18 cellular contexts compared by ENCODE assay signal in genomic region chr6:63392092-63392724, GRCh38.
A peak's percentile ranks its signal among the peaks of the same experiment; 100 is the strongest.
DNase-seq lines count a peak whose midpoint lies in the region; ATAC-seq, FAIRE-seq and TF ChIP-seq lines count a peak whose summit lies in the region.
"Had no signal": no experiment of that assay in that cellular context is flagged by ENCODE, and none has a peak within 500 bp of the region (broad histone marks: within the 10 kb centered on the region; RNA-seq: fewer than 3 reads in every experiment).

No MANE protein-coding gene starts in this region.

- POLR2A ChIA-PET in HepG2 (lab: Yijun Ruan, JAX), result interaction anchor here (1.1 to 2.1 kb wide), 23 partner anchors 9 to 243 kb away, joined by 3 to 18 read pairs (median 5); partner anchors contain the start of gene PHF3
- POLR2A ChIA-PET in activated CD4-positive, alpha-beta T cell treated with anti-CD3 and anti-CD28 coated beads for 36 hours (lab: Charles Lee), result no interaction called here

- H3K9ac ChIP-seq in HepG2 (ENCODE audit: insufficient read depth, low read depth, low read length), result no peak overlapping the region

- in situ Hi-C loops in HepG2 (cut with HindIII; ENCODE audit: extremely low pct_ligation_motif_present, low pct_unique_long_range_greater_than_20kb), result no loop called here

- H3K79me2 ChIP-seq in HepG2 (ENCODE audit: insufficient read depth, low read length), result no peaks in the 10 kb centered on the region

- no peak for DNase-seq in HepG2 (ENCODE audit: low spot score)
- no peak for DNase-seq in stimulated activated effector memory CD8-positive, alpha-beta T cell treated with anti-CD3 and anti-CD28 coated beads, Interleukin-12 subunit alpha, Interleukin-12 subunit beta, amount 100 ng/mL, for 72 hours (ENCODE audit: low spot score in 2 of 2)
- no peak for DNase-seq in activated CD4-positive, alpha-beta T cell treated with anti-CD3 and anti-CD28 coated beads for 36 hours
- DNase-seq in D341Med (ENCODE audit: low spot score), result no peak
- DNase-seq: ACHN; BE2C; C1 segment of cervical spinal cord; CD4-positive, CD25-positive, alpha-beta regulatory T cell; CD8-positive, alpha-beta memory T cell; COR-L47; DMS153; DMS79; GDM1; H9 had no signal

- 0 out of 2 replicates have a peak overlapping the region, but pooled peaks have one; percentile 50 for H3K4me2 ChIP-seq in HepG2 (ENCODE audit: low read depth, low read length)

- CTCF ChIA-PET in HepG2 (lab: Yijun Ruan, JAX; ENCODE audit: low intra/inter-chr PET ratio, low total read pairs), result no interaction called here
- CTCF ChIA-PET in activated CD4-positive, alpha-beta T cell treated with anti-CD3 and anti-CD28 coated beads for 36 hours (lab: Charles Lee), result no interaction called here

- H2AFZ ChIP-seq in HepG2 (ENCODE audit: low read length), result no peak overlapping the region

- H3K27me3 ChIP-seq in gastroesophageal sphincter, result no peaks in the 10 kb centered on the region
- no peaks in the 10 kb centered on the region for H3K27me3 ChIP-seq in HepG2 (ENCODE audit: control insufficient read depth in 1 of 2, insufficient read depth in 2 of 2, low read length in 2 of 2)
- H3K27me3 ChIP-seq: BE2C had no signal

- H4K20me1 ChIP-seq in HepG2 (ENCODE audit: insufficient read depth, low read length), result no peaks in the 10 kb centered on the region

- intact Hi-C loops in HepG2 (cut with micrococcal nuclease; ENCODE audit: unreplicated experiment), result no loop called here
- intact Hi-C loops in activated CD4-positive, alpha-beta T cell treated with anti-CD3 and anti-CD28 coated beads for 36 hours (cut with DNase I, micrococcal nuclease), result no loop called here

- no peaks in the 10 kb centered on the region for H3K4me1 Mint-ChIP-seq in stimulated activated effector memory CD8-positive, alpha-beta T cell treated with anti-CD3 and anti-CD28 coated beads, Interleukin-12 subunit alpha, Interleukin-12 subunit beta, amount 100 ng/mL, for 72 hours
- no peaks in the 10 kb centered on the region for H3K4me1 Mint-ChIP-seq in activated CD4-positive, alpha-beta T cell treated with anti-CD3 and anti-CD28 coated beads for 36 hours
- H3K4me1 Mint-ChIP-seq: CD4-positive, CD25-positive, alpha-beta regulatory T cell; CD8-positive, alpha-beta memory T cell; H9 had no signal

- FAIRE-seq in HepG2 (lab: Jason Lieb, UNC), result no peak
- FAIRE-seq: A204.1, H1 had no signal

- H3K9me3 Mint-ChIP-seq in stimulated activated effector memory CD8-positive, alpha-beta T cell treated with anti-CD3 and anti-CD28 coated beads, Interleukin-12 subunit alpha, Interleukin-12 subunit beta, amount 100 ng/mL, for 72 hours, result peaks cover 3% of the 10 kb centered on the region
- H3K9me3 Mint-ChIP-seq in activated CD4-positive, alpha-beta T cell treated with anti-CD3 and anti-CD28 coated beads for 36 hours (ENCODE audit: low read depth), result no peaks in the 10 kb centered on the region

- H3K27ac ChIP-seq in gastroesophageal sphincter (no peak overlapping the region), HepG2 (ENCODE audit: extremely low read length, insufficient read depth, low read length) (peak overlapping the region; percentile 83)

- H3K27me3 Mint-ChIP-seq in activated CD4-positive, alpha-beta T cell treated with anti-CD3 and anti-CD28 coated beads for 36 hours, result peaks cover 2% of the 10 kb centered on the region
- H3K27me3 Mint-ChIP-seq: CD4-positive, CD25-positive, alpha-beta regulatory T cell had no signal

- H3K4me3 Mint-ChIP-seq in stimulated activated effector memory CD8-positive, alpha-beta T cell treated with anti-CD3 and anti-CD28 coated beads, Interleukin-12 subunit alpha, Interleukin-12 subunit beta, amount 100 ng/mL, for 72 hours, result no peak overlapping the region
- no peak overlapping the region for H3K4me3 Mint-ChIP-seq in activated CD4-positive, alpha-beta T cell treated with anti-CD3 and anti-CD28 coated beads for 36 hours
- H3K4me3 Mint-ChIP-seq: CD4-positive, CD25-positive, alpha-beta regulatory T cell; CD8-positive, alpha-beta memory T cell; H9 had no signal

- 80 to 96% methylated on average over 1 to 5 of the region's 6 CpGs for WGBS in gastroesophageal sphincter (ENCODE audit: low coverage in 1 of 2), 2 donors
- 95% methylated on average over 6 of the region's 6 CpGs for WGBS in HepG2 (ENCODE audit: low lambda C conversion rate)

- no peak for TF ChIP-seq EP300 in gastroesophageal sphincter (IDR thresholded peaks at IDR 0.05)
- TF ChIP-seq EP300 in HepG2 (IDR thresholded peaks at IDR 0.05; ENCODE audit: low read depth in 2 of 2, low read length in 2 of 2), result no peak
- TF ChIP-seq EP300 in HepG2 (CRISPR knock-in tag; IDR thresholded peaks at IDR 0.05; ENCODE audit: borderline replicate concordance), result no peak

- TF ChIP-seq CTCF in gastroesophageal sphincter (IDR thresholded peaks at IDR 0.05) (no peak), HepG2 (CRISPR knock-in tag; IDR thresholded peaks at IDR 0.05) (no peak)

- H3K36me3 Mint-ChIP-seq in stimulated activated effector memory CD8-positive, alpha-beta T cell treated with anti-CD3 and anti-CD28 coated beads, Interleukin-12 subunit alpha, Interleukin-12 subunit beta, amount 100 ng/mL, for 72 hours, result no peaks in the 10 kb centered on the region
- no peaks in the 10 kb centered on the region for H3K36me3 Mint-ChIP-seq in activated CD4-positive, alpha-beta T cell treated with anti-CD3 and anti-CD28 coated beads for 36 hours (ENCODE audit: low read depth)
- H3K36me3 Mint-ChIP-seq: CD4-positive, CD25-positive, alpha-beta regulatory T cell; CD8-positive, alpha-beta memory T cell had no signal

- H3K4me3 ChIP-seq in gastroesophageal sphincter (no peak overlapping the region), HepG2 (replicated peaks in 1 of 3; ENCODE audit: insufficient read depth in 1 of 3, low read depth in 2 of 3, low read length in 3 of 3) (no peak overlapping the region)

- no TSS peak for BruUV-seq in HepG2 (replicated peaks; lab: Mats Ljungman, UMichigan)

- TF ChIP-seq RAD21 in HepG2 (CRISPR knock-in tag; IDR thresholded peaks at IDR 0.05), result no peak

- peak; percentile 25 for ATAC-seq in gastroesophageal sphincter
- peak; percentile 54 for ATAC-seq in HepG2
- peak; percentile 31 for ATAC-seq in stimulated activated effector memory CD8-positive, alpha-beta T cell treated with anti-CD3 and anti-CD28 coated beads, Interleukin-12 subunit alpha, Interleukin-12 subunit beta, amount 100 ng/mL, for 72 hours
- ATAC-seq in activated CD4-positive, alpha-beta T cell treated with anti-CD3 and anti-CD28 coated beads for 36 hours, result no peak
- ATAC-seq in GM19351 (IDR thresholded peaks at IDR 0.05; ENCODE audit: unreplicated experiment), result no peak

- H3K9me3 ChIP-seq in gastroesophageal sphincter (no peaks in the 10 kb centered on the region), HepG2 (ENCODE audit: low read length) (no peaks in the 10 kb centered on the region)
- H3K9me3 ChIP-seq: BE2C had no signal

- no peak for TF ChIP-seq POLR2A in gastroesophageal sphincter (IDR thresholded peaks at IDR 0.05)
- TF ChIP-seq POLR2A in HepG2 (IDR thresholded peaks at IDR 0.05; ENCODE audit: insufficient read depth in 1 of 2, low read depth in 2 of 2, low read length in 2 of 2), result no peak

- H3K4me1 ChIP-seq in gastroesophageal sphincter (no peaks in the 10 kb centered on the region), HepG2 (ENCODE audit: insufficient read depth, low read length) (peaks cover 56% of the 10 kb centered on the region)
- H3K4me1 ChIP-seq: BE2C had no signal

- H3K36me3 ChIP-seq in gastroesophageal sphincter, result no peaks in the 10 kb centered on the region
- H3K36me3 ChIP-seq in HepG2 (replicated peaks in 1 of 2; ENCODE audit: control insufficient read depth in 1 of 2, insufficient read depth in 2 of 2, low read length in 2 of 2), result no peaks in the 10 kb centered on the region
- H3K36me3 ChIP-seq: BE2C had no signal

- H3K27ac Mint-ChIP-seq in stimulated activated effector memory CD8-positive, alpha-beta T cell treated with anti-CD3 and anti-CD28 coated beads, Interleukin-12 subunit alpha, Interleukin-12 subunit beta, amount 100 ng/mL, for 72 hours, result no peak overlapping the region
- no peak overlapping the region for H3K27ac Mint-ChIP-seq in activated CD4-positive, alpha-beta T cell treated with anti-CD3 and anti-CD28 coated beads for 36 hours
- H3K27ac Mint-ChIP-seq: CD4-positive, CD25-positive, alpha-beta regulatory T cell; CD8-positive, alpha-beta memory T cell; H9 had no signal

TF ChIP-seq in HepG2, 621 proteins besides CTCF, POLR2A, EP300 and RAD21 (continues in another document):
- TF ChIP-seq HDAC2 (CRISPR knock-in tag; IDR thresholded peaks at IDR 0.05) (0 out of 2 replicates have a peak, but pooled peaks have one; percentile 8), PHF20 (CRISPR knock-in tag; IDR thresholded peaks at IDR 0.05) (0 out of 2 replicates have a peak, but pooled peaks have one; percentile 7), ZNF83 (CRISPR knock-in tag; IDR thresholded peaks at IDR 0.05; ENCODE audit: borderline replicate concordance) (peak; percentile 38; the same call in 1 of the 2 replicates), ATF5 (CRISPR knock-in tag; IDR thresholded peaks at IDR 0.05; ENCODE audit: low read depth) (0 out of 2 replicates have a peak, but pooled peaks have one; percentile 7), HIVEP1 (CRISPR knock-in tag; IDR thresholded peaks at IDR 0.05) (0 out of 2 replicates have a peak, but pooled peaks have one; percentile 51)
- TF ChIP-seq, protein P1, sequence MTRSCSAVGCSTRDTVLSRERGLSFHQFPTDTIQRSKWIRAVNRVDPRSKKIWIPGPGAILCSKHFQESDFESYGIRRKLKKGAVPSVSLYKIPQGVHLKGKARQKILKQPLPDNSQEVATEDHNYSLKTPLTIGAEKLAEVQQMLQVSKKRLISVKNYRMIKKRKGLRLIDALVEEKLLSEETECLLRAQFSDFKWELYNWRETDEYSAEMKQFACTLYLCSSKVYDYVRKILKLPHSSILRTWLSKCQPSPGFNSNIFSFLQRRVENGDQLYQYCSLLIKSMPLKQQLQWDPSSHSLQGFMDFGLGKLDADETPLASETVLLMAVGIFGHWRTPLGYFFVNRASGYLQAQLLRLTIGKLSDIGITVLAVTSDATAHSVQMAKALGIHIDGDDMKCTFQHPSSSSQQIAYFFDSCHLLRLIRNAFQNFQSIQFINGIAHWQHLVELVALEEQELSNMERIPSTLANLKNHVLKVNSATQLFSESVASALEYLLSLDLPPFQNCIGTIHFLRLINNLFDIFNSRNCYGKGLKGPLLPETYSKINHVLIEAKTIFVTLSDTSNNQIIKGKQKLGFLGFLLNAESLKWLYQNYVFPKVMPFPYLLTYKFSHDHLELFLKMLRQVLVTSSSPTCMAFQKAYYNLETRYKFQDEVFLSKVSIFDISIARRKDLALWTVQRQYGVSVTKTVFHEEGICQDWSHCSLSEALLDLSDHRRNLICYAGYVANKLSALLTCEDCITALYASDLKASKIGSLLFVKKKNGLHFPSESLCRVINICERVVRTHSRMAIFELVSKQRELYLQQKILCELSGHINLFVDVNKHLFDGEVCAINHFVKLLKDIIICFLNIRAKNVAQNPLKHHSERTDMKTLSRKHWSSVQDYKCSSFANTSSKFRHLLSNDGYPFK (CRISPR knock-in tag; IDR thresholded peaks at IDR 0.05; ENCODE audit: borderline replicate concordance), result peak; percentile 63

Comparison
In these comparisons a context has a peak if more than half of its experiments do, and no peak if none do; other contexts are left out.
1. ATAC-seq: peak in gastroesophageal sphincter (single experiment), HepG2 (single experiment) and stimulated activated effector memory CD8-positive, alpha-beta T cell treated with anti-CD3 and anti-CD28 coated beads, Interleukin-12 subunit alpha, Interleukin-12 subunit beta, amount 100 ng/mL, for 72 hours (single experiment); none in activated CD4-positive, alpha-beta T cell treated with anti-CD3 and anti-CD28 coated beads for 36 hours (single experiment) and GM19351 (single experiment).